Comparison of ENCODE assay signal across 1 cellular context in the genomic region with DNA sequence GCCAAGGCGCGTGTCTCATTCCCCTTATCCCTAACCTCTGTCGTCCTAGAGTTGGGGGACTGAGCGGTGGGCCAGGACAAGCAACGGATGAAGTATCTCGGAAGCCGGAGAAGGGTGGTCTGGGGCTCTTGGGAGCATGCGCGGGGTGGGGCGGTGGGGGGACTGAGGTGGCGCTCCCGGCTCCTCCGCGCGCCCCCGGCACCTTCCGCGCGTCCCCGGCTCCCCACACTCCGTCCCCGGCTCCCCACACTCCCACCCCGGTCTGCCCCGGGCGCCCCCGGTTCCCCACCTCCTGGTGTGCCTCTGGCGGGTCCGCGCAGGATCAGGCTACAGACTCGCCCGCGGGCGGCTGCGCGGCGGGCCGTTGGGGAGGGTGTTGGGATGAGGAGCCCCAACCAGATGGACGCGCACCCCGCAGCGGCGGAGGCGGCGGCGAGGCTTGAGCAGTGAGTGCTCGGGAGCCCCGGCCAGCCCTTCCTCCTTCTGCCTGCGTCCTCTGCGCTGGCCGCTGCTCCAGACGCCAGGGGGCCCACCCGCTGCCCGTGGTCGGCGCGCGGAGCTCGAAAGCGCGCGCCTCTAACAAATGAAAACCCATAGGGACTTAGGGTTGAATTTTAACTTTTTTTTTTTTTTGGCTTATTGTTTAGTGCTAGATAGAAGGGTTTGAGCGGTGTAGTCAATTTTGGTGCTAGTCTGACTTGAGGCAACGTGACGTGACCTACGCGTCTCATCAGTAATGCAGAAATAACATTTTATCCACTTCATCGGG.
TF ChIP-seq lines count a peak whose summit lies in the region.

No MANE protein-coding gene starts in this region.

TF ChIP-seq in HepG2, 621 proteins besides CTCF, POLR2A, EP300 and RAD21 (continued from another document and continues in another):
- TF ChIP-seq, protein P1, sequence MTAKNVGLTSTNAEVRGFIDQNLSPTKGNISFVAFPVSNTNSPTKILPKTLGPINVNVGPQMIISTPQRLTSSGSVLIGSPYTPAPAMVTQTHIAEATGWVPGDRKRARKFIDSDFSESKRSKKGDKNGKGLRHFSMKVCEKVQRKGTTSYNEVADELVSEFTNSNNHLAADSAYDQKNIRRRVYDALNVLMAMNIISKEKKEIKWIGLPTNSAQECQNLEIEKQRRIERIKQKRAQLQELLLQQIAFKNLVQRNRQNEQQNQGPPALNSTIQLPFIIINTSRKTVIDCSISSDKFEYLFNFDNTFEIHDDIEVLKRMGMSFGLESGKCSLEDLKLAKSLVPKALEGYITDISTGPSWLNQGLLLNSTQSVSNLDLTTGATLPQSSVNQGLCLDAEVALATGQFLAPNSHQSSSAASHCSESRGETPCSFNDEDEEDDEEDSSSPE (CRISPR knock-in tag; IDR thresholded peaks at IDR 0.05), result peak; percentile 82
- TF ChIP-seq XBP1 (CRISPR knock-in tag; IDR thresholded peaks at IDR 0.05) (no peak), GATAD1 (CRISPR knock-in tag; IDR thresholded peaks at IDR 0.05) (no peak), ZNF629 (CRISPR knock-in tag; conservative IDR thresholded peaks at IDR 0.05) (no peak), SMAD9 (CRISPR knock-in tag; IDR thresholded peaks at IDR 0.05) (no peak), ZNF136 (CRISPR knock-in tag; IDR thresholded peaks at IDR 0.05; ENCODE audit: low read depth) (no peak), ZNF543 (CRISPR knock-in tag; IDR thresholded peaks at IDR 0.05) (no peak), ZNF17 (CRISPR knock-in tag; IDR thresholded peaks at IDR 0.05) (no peak), JDP2 (CRISPR knock-in tag; IDR thresholded peaks at IDR 0.05; ENCODE audit: borderline replicate concordance) (no peak), NCOA2 (CRISPR knock-in tag; IDR thresholded peaks at IDR 0.05) (peak; percentile 27; the same call in 1 of the 2 replicates), SNAPC2 (CRISPR knock-in tag; IDR thresholded peaks at IDR 0.05) (no peak), TSC22D2 (CRISPR knock-in tag; IDR thresholded peaks at IDR 0.05; ENCODE audit: borderline replicate concordance) (0 out of 2 replicates have a peak, but pooled peaks have one; percentile 44), SATB2 (CRISPR knock-in tag; IDR thresholded peaks at IDR 0.05) (no peak), ZNF788 (CRISPR knock-in tag; IDR thresholded peaks at IDR 0.05; ENCODE audit: borderline replicate concordance) (0 out of 2 replicates have a peak, but pooled peaks have one; percentile 65), BHLHE40 (IDR thresholded peaks at IDR 0.05; ENCODE audit: low read length) (no peak), ZNF354B (CRISPR knock-in tag; IDR thresholded peaks at IDR 0.05) (0 out of 2 replicates have a peak, but pooled peaks have one; percentile 45), ISL2 (CRISPR knock-in tag; IDR thresholded peaks at IDR 0.05) (peak; percentile 59), ZNF232 (CRISPR knock-in tag; IDR thresholded peaks at IDR 0.05; ENCODE audit: borderline replicate concordance) (0 out of 2 replicates have a peak, but pooled peaks have one; percentile 52), NR2F6 (IDR thresholded peaks at IDR 0.05) (no peak), NR2F6 (CRISPR knock-in tag; IDR thresholded peaks at IDR 0.05) (0 out of 2 replicates have a peak, but pooled peaks have one; percentile 27), ZNF432 (CRISPR knock-in tag; IDR thresholded peaks at IDR 0.05; ENCODE audit: borderline replicate concordance) (no peak), HDAC6 (IDR thresholded peaks at IDR 0.05; ENCODE audit: low read depth, low read length) (no peak)
- TF ChIP-seq, protein P2, sequence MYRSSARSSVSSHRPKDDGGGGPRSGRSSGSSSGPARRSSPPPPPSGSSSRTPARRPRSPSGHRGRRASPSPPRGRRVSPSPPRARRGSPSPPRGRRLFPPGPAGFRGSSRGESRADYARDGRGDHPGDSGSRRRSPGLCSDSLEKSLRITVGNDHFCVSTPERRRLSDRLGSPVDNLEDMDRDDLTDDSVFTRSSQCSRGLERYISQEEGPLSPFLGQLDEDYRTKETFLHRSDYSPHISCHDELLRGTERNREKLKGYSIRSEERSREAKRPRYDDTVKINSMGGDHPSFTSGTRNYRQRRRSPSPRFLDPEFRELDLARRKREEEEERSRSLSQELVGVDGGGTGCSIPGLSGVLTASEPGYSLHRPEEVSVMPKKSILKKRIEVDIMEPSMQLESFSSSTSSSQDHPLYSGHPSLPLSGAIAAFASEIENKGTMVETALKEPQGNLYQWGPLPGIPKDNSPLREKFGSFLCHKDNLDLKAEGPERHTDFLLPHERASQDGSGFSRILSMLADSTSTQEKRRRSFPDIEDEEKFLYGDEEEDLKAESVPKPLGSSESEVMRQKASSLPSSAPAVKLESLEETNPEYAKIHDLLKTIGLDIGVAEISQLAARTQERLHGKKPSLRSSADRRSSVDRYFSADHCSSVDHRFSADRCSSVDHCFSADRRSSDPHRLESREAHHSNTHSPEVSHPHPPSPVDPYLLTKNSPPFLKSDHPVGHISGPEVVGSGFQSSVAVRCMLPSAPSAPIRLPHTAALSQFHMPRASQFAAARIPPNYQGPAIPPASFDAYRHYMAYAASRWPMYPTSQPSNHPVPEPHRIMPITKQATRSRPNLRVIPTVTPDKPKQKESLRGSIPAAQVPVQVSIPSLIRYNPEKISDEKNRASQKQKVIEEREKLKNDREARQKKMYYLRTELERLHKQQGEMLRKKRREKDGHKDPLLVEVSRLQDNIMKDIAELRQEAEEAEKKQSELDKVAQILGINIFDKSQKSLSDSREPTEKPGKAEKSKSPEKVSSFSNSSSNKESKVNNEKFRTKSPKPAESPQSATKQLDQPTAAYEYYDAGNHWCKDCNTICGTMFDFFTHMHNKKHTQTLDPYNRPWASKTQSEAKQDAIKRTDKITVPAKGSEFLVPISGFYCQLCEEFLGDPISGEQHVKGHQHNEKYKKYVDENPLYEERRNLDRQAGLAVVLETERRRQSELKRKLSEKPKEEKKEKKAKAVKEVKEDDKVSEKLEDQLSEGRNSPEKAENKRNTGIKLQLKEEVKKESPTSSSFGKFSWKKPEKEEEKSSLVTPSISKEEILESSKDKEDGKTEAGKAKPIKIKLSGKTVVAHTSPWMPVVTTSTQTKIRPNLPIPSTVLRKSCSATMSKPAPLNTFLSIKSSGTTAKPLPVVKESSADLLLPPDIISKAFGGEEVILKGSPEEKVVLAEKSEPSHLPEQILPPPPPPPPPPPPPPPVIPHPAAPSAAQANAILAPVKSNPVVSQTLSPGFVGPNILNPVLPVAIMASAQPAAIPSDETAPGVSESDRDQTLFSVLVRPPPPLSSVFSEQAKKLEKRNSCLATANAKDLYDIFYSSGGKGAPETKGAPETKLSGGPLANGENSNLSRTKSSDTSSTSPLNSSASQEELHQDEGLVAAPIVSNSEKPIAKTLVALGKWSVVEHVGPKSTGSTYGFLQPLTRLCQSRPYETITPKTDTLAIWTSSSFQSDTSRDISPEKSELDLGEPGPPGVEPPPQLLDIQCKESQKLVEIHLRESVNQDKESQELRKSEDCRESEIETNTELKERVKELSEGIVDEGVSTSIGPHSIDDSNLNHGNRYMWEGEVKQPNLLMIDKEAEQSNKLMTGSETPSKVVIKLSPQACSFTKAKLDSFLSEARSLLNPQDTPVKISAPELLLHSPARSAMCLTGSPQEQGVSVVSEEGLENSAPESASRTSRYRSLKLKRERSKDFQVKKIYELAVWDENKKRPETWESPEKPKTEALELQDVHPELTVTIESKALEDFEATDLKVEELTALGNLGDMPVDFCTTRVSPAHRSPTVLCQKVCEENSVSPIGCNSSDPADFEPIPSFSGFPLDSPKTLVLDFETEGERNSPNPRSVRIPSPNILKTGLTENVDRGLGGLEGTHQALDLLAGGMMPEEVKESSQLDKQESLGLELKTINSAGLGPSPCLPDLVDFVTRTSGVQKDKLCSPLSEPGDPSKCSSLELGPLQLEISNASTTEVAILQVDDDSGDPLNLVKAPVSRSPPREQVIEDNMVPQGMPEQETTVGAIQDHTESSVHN (CRISPR knock-in tag; IDR thresholded peaks at IDR 0.05), result no peak
- TF ChIP-seq, protein P3, sequence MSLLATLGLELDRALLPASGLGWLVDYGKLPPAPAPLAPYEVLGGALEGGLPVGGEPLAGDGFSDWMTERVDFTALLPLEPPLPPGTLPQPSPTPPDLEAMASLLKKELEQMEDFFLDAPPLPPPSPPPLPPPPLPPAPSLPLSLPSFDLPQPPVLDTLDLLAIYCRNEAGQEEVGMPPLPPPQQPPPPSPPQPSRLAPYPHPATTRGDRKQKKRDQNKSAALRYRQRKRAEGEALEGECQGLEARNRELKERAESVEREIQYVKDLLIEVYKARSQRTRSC (CRISPR knock-in tag; IDR thresholded peaks at IDR 0.05; ENCODE audit: low read depth), result no peak
- TF ChIP-seq, protein P4, sequence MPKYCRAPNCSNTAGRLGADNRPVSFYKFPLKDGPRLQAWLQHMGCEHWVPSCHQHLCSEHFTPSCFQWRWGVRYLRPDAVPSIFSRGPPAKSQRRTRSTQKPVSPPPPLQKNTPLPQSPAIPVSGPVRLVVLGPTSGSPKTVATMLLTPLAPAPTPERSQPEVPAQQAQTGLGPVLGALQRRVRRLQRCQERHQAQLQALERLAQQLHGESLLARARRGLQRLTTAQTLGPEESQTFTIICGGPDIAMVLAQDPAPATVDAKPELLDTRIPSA (CRISPR knock-in tag; IDR thresholded peaks at IDR 0.05; ENCODE audit: borderline replicate concordance), result no peak
- TF ChIP-seq, protein P5, sequence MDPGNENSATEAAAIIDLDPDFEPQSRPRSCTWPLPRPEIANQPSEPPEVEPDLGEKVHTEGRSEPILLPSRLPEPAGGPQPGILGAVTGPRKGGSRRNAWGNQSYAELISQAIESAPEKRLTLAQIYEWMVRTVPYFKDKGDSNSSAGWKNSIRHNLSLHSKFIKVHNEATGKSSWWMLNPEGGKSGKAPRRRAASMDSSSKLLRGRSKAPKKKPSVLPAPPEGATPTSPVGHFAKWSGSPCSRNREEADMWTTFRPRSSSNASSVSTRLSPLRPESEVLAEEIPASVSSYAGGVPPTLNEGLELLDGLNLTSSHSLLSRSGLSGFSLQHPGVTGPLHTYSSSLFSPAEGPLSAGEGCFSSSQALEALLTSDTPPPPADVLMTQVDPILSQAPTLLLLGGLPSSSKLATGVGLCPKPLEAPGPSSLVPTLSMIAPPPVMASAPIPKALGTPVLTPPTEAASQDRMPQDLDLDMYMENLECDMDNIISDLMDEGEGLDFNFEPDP (CRISPR knock-in tag; conservative IDR thresholded peaks at IDR 0.05), result no peak
- TF ChIP-seq, protein P6, sequence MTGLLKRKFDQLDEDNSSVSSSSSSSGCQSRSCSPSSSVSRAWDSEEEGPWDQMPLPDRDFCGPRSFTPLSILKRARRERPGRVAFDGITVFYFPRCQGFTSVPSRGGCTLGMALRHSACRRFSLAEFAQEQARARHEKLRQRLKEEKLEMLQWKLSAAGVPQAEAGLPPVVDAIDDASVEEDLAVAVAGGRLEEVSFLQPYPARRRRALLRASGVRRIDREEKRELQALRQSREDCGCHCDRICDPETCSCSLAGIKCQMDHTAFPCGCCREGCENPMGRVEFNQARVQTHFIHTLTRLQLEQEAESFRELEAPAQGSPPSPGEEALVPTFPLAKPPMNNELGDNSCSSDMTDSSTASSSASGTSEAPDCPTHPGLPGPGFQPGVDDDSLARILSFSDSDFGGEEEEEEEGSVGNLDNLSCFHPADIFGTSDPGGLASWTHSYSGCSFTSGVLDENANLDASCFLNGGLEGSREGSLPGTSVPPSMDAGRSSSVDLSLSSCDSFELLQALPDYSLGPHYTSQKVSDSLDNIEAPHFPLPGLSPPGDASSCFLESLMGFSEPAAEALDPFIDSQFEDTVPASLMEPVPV (CRISPR knock-in tag; IDR thresholded peaks at IDR 0.05), result peak; percentile 35; the same call in 1 of the 2 replicates
- TF ChIP-seq, protein P7, sequence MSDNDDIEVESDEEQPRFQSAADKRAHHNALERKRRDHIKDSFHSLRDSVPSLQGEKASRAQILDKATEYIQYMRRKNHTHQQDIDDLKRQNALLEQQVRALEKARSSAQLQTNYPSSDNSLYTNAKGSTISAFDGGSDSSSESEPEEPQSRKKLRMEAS (IDR thresholded peaks at IDR 0.05), result peak; percentile 34
- TF ChIP-seq, protein P8, sequence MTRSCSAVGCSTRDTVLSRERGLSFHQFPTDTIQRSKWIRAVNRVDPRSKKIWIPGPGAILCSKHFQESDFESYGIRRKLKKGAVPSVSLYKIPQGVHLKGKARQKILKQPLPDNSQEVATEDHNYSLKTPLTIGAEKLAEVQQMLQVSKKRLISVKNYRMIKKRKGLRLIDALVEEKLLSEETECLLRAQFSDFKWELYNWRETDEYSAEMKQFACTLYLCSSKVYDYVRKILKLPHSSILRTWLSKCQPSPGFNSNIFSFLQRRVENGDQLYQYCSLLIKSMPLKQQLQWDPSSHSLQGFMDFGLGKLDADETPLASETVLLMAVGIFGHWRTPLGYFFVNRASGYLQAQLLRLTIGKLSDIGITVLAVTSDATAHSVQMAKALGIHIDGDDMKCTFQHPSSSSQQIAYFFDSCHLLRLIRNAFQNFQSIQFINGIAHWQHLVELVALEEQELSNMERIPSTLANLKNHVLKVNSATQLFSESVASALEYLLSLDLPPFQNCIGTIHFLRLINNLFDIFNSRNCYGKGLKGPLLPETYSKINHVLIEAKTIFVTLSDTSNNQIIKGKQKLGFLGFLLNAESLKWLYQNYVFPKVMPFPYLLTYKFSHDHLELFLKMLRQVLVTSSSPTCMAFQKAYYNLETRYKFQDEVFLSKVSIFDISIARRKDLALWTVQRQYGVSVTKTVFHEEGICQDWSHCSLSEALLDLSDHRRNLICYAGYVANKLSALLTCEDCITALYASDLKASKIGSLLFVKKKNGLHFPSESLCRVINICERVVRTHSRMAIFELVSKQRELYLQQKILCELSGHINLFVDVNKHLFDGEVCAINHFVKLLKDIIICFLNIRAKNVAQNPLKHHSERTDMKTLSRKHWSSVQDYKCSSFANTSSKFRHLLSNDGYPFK (CRISPR knock-in tag; IDR thresholded peaks at IDR 0.05; ENCODE audit: borderline replicate concordance), result peak; percentile 47; the same call in 1 of the 2 replicates
- TF ChIP-seq, protein P9, sequence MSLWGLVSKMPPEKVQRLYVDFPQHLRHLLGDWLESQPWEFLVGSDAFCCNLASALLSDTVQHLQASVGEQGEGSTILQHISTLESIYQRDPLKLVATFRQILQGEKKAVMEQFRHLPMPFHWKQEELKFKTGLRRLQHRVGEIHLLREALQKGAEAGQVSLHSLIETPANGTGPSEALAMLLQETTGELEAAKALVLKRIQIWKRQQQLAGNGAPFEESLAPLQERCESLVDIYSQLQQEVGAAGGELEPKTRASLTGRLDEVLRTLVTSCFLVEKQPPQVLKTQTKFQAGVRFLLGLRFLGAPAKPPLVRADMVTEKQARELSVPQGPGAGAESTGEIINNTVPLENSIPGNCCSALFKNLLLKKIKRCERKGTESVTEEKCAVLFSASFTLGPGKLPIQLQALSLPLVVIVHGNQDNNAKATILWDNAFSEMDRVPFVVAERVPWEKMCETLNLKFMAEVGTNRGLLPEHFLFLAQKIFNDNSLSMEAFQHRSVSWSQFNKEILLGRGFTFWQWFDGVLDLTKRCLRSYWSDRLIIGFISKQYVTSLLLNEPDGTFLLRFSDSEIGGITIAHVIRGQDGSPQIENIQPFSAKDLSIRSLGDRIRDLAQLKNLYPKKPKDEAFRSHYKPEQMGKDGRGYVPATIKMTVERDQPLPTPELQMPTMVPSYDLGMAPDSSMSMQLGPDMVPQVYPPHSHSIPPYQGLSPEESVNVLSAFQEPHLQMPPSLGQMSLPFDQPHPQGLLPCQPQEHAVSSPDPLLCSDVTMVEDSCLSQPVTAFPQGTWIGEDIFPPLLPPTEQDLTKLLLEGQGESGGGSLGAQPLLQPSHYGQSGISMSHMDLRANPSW (CRISPR knock-in tag; IDR thresholded peaks at IDR 0.05; ENCODE audit: borderline replicate concordance), result no peak
- TF ChIP-seq, protein P10, sequence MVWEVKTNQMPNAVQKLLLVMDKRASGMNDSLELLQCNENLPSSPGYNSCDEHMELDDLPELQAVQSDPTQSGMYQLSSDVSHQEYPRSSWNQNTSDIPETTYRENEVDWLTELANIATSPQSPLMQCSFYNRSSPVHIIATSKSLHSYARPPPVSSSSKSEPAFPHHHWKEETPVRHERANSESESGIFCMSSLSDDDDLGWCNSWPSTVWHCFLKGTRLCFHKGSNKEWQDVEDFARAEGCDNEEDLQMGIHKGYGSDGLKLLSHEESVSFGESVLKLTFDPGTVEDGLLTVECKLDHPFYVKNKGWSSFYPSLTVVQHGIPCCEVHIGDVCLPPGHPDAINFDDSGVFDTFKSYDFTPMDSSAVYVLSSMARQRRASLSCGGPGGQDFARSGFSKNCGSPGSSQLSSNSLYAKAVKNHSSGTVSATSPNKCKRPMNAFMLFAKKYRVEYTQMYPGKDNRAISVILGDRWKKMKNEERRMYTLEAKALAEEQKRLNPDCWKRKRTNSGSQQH (CRISPR knock-in tag; IDR thresholded peaks at IDR 0.05; ENCODE audit: low read depth), result no peak
